Comparison of ENCODE assay signal across 1 cellular context in genomic region chr3:138875754-138876664, GRCh38.
TF ChIP-seq lines count a peak whose summit lies in the region.

No MANE protein-coding gene starts in this region.

TF ChIP-seq in K562, 482 proteins besides CTCF, POLR2A, EP300 and RAD21 (continued from another document and continues in another):
- TF ChIP-seq BRF2 (IDR thresholded peaks at IDR 0.05; ENCODE audit: borderline replicate concordance, insufficient read depth, insufficient read length) (no peak), ZNF407 (IDR thresholded peaks at IDR 0.05; ENCODE audit: low read depth) (no peak), SMAD4 (CRISPR knock-in tag; conservative IDR thresholded peaks at IDR 0.05) (peak; percentile 100), SMARCC2 (IDR thresholded peaks at IDR 0.05; ENCODE audit: low read depth) (peak; percentile 95), GABPA (tag; conservative IDR thresholded peaks at IDR 0.05; ENCODE audit: low read depth) (peak; percentile 96), NR4A1 (CRISPR knock-in tag; IDR thresholded peaks at IDR 0.05) (no peak), NR4A1 (tag; IDR thresholded peaks at IDR 0.05) (peak; percentile 51), PRMT5 (CRISPR knock-in tag; IDR thresholded peaks at IDR 0.05) (no peak), TFAP4 (CRISPR knock-in tag; IDR thresholded peaks at IDR 0.05; ENCODE audit: borderline replicate concordance) (no peak; the same call in 1 of the 2 replicates), ZNF217 (CRISPR knock-in tag; IDR thresholded peaks at IDR 0.05) (no peak), ZNF253 (CRISPR knock-in tag; conservative IDR thresholded peaks at IDR 0.05) (no peak), MAFG (tag; conservative IDR thresholded peaks at IDR 0.05) (peak; percentile 98), ZNF668 (CRISPR knock-in tag; IDR thresholded peaks at IDR 0.05) (0 out of 2 replicates have a peak, but pooled peaks have one; percentile 27), ZNF133 (CRISPR knock-in tag; IDR thresholded peaks at IDR 0.05) (no peak), HBP1 (CRISPR knock-in tag; IDR thresholded peaks at IDR 0.05) (peak; percentile 90; the same call in 1 of the 2 replicates), DACH1 (IDR thresholded peaks at IDR 0.05; ENCODE audit: partially characterized antibody) (peak; percentile 75), GTF2B (IDR thresholded peaks at IDR 0.05; ENCODE audit: extremely low read depth, insufficient read length) (no peak), DPF2 (IDR thresholded peaks at IDR 0.05) (peak; percentile 99), KAT2B (IDR thresholded peaks at IDR 0.05; ENCODE audit: low read depth, low read length) (no peak), THRB (CRISPR knock-in tag; conservative IDR thresholded peaks at IDR 0.05) (no peak), ZNF717 (CRISPR knock-in tag; IDR thresholded peaks at IDR 0.05) (no peak), ZNF23 (CRISPR knock-in tag; IDR thresholded peaks at IDR 0.05) (no peak), CHCHD3 (CRISPR knock-in tag; IDR thresholded peaks at IDR 0.05) (no peak), ELF2 (CRISPR knock-in tag; IDR thresholded peaks at IDR 0.05) (no peak), SIRT6 (IDR thresholded peaks at IDR 0.05; ENCODE audit: low read depth, low read length) (no peak), SMC3 (conservative IDR thresholded peaks at IDR 0.05; ENCODE audit: insufficient read depth, low read depth, low read length) (no peak), WHSC1 (IDR thresholded peaks at IDR 0.05; ENCODE audit: low read length) (no peak), MYBL2 (IDR thresholded peaks at IDR 0.05; ENCODE audit: low read depth) (peak; percentile 85), MYBL2 (CRISPR knock-in tag; IDR thresholded peaks at IDR 0.05; ENCODE audit: borderline replicate concordance) (no peak), SNIP1 (IDR thresholded peaks at IDR 0.05; ENCODE audit: low read depth) (no peak), MTA1 (IDR thresholded peaks at IDR 0.05; ENCODE audit: borderline replicate concordance) (peak; percentile 87), AFF4 (CRISPR knock-in tag; IDR thresholded peaks at IDR 0.05) (0 out of 2 replicates have a peak, but pooled peaks have one; percentile 27), GABPB1 (CRISPR knock-in tag; IDR thresholded peaks at IDR 0.05) (peak; percentile 87; the same call in 1 of the 2 replicates), HEY1 (CRISPR knock-in tag; IDR thresholded peaks at IDR 0.05; ENCODE audit: borderline replicate concordance) (no peak), CHD4 (IDR thresholded peaks at IDR 0.05; ENCODE audit: insufficient read depth, insufficient replicate concordance, low read depth, low read length, poor library complexity, severe bottlenecking) (no peak), ZHX1 (conservative IDR thresholded peaks at IDR 0.05; ENCODE audit: low read length) (no peak), ZFPM2 (CRISPR knock-in tag; IDR thresholded peaks at IDR 0.05) (no peak), HNRNPL (IDR thresholded peaks at IDR 0.05; ENCODE audit: low read depth, low read length) (no peak), ZNF431 (CRISPR knock-in tag; IDR thresholded peaks at IDR 0.05) (no peak), SAFB2 (IDR thresholded peaks at IDR 0.05; ENCODE audit: borderline replicate concordance, low read depth, low read length, severe bottlenecking) (no peak), MXD1 (CRISPR knock-in tag; IDR thresholded peaks at IDR 0.05; ENCODE audit: borderline replicate concordance, poor library complexity, severe bottlenecking) (no peak), LEF1 (IDR thresholded peaks at IDR 0.05) (peak; percentile 97), PCBP1 (IDR thresholded peaks at IDR 0.05; ENCODE audit: low read depth, low read length, poor library complexity, severe bottlenecking) (no peak), PURB (CRISPR knock-in tag; IDR thresholded peaks at IDR 0.05; ENCODE audit: low read depth) (no peak), TBP (optimal IDR thresholded peaks at IDR 0.05; ENCODE audit: low read depth, low read length) (peak; percentile 70)
